Comparison of ENCODE assay signal across 24 cellular contexts in genomic region chr7:76273503-76273902, GRCh38. TPM values are rescaled to one million over a fixed set of nuclear protein-coding genes. Genes with fewer than 3 reads are reported as not detected.
DNase-seq lines count a peak whose midpoint lies in the region; ATAC-seq and TF ChIP-seq lines count a peak whose summit lies in the region.
"Had no signal": no experiment of that assay in that cellular context is flagged by ENCODE, and none has a peak within 500 bp of the region (broad histone marks: within the 10 kb centered on the region; RNA-seq: fewer than 3 reads in every experiment).

No MANE protein-coding gene starts in this region.

- ATAC-seq in stimulated activated naive CD8-positive, alpha-beta T cell treated with anti-CD3 and anti-CD28 coated beads, Interleukin-15, amount 100 ng/mL, for 72 hours, result no peak
- no peak for ATAC-seq in stimulated activated naive CD8-positive, alpha-beta T cell treated with anti-CD3 and anti-CD28 coated beads, Interleukin-15, Interleukin-2, amounts not matched to agents 100 U/mL and 50 U/mL, for 24 hours
- ATAC-seq in stimulated activated memory B cell treated with anti-CD40 and anti-IgM and Interleukin-4, amounts not matched to agents 10 μg/mL and 1 μg/mL and 100 μg/mL, for 72 hours, result no peak
- ATAC-seq: gastroesophageal sphincter had no signal

- H3K4me2 ChIP-seq in MM.1S (ENCODE audit: low read depth, low read length), result peak overlapping the region; percentile 70

- TF ChIP-seq CTCF in MM.1S (IDR thresholded peaks at IDR 0.05; ENCODE audit: low read length), result no peak
- no peak for TF ChIP-seq CTCF in endothelial cell (IDR thresholded peaks at IDR 0.05; ENCODE audit: unreplicated experiment)

- no peaks in the 10 kb centered on the region for H3K79me2 ChIP-seq in MM.1S (ENCODE audit: low read length)

- H3F3A ChIP-seq in MM.1S (ENCODE audit: insufficient read depth, low read length), result no peaks in the 10 kb centered on the region

- no peaks in the 10 kb centered on the region for H3K36me3 ChIP-seq in MM.1S (replicated peaks; ENCODE audit: insufficient read depth, low read length)
- H3K36me3 ChIP-seq: gastroesophageal sphincter, left ventricle myocardium inferior, MG63, thyroid gland, vagina had no signal

- no peaks in the 10 kb centered on the region for H4K20me1 ChIP-seq in MM.1S (ENCODE audit: insufficient read depth, low read length)

- H3K9ac ChIP-seq in MM.1S (ENCODE audit: low read length), result no peak overlapping the region

- no peak overlapping the region for H3K27ac ChIP-seq in MM.1S (ENCODE audit: low read length)
- H3K27ac ChIP-seq: gastroesophageal sphincter, left ventricle myocardium inferior, SK-N-MC, thyroid gland, vagina had no signal

- peaks cover 36% of the 10 kb centered on the region for H3K27me3 Mint-ChIP-seq in stimulated activated naive CD8-positive, alpha-beta T cell treated with anti-CD3 and anti-CD28 coated beads, Interleukin-15, amount 100 ng/mL, for 72 hours
- H3K27me3 Mint-ChIP-seq in endothelial cell (ENCODE audit: unreplicated experiment), result peaks cover 9% of the 10 kb centered on the region
- H3K27me3 Mint-ChIP-seq in stimulated activated memory B cell treated with anti-CD40 and anti-IgM and Interleukin-4, amounts not matched to agents 10 μg/mL and 1 μg/mL and 100 μg/mL, for 72 hours, result peaks cover 40% of the 10 kb centered on the region

- no peaks in the 10 kb centered on the region for H3K36me3 Mint-ChIP-seq in endothelial cell (ENCODE audit: low read depth, unreplicated experiment)
- no peaks in the 10 kb centered on the region for H3K36me3 Mint-ChIP-seq in stimulated activated memory B cell treated with anti-CD40 and anti-IgM and Interleukin-4, amounts not matched to agents 10 μg/mL and 1 μg/mL and 100 μg/mL, for 72 hours

- peak overlapping the region; percentile 45; the same call in 1 of the 2 replicates for H3K4me3 ChIP-seq in MM.1S (ENCODE audit: low read length)
- H3K4me3 ChIP-seq: gastroesophageal sphincter, left ventricle myocardium inferior, MG63, SK-N-MC, thyroid gland, vagina had no signal

- peak overlapping the region; percentile 69 to 76 for H3K4me3 Mint-ChIP-seq in stimulated activated naive CD8-positive, alpha-beta T cell treated with anti-CD3 and anti-CD28 coated beads, Interleukin-15, amount 100 ng/mL, for 72 hours
- H3K4me3 Mint-ChIP-seq in endothelial cell (ENCODE audit: unreplicated experiment), result peak overlapping the region; percentile 1
- H3K4me3 Mint-ChIP-seq in stimulated activated memory B cell treated with anti-CD40 and anti-IgM and Interleukin-4, amounts not matched to agents 10 μg/mL and 1 μg/mL and 100 μg/mL, for 72 hours, result no peak overlapping the region
- H3K4me3 Mint-ChIP-seq: stimulated activated naive CD8-positive, alpha-beta T cell treated with anti-CD3 and anti-CD28 coated beads, Interleukin-15, Interleukin-2, amounts not matched to agents 100 ng/mL and 50 ng/mL, for 24 hours had no signal

- H3K27ac Mint-ChIP-seq in stimulated activated naive CD8-positive, alpha-beta T cell treated with anti-CD3 and anti-CD28 coated beads, Interleukin-15, amount 100 ng/mL, for 72 hours, result peak overlapping the region in 1 of 2 donors; percentile 11
- H3K27ac Mint-ChIP-seq in endothelial cell (ENCODE audit: unreplicated experiment), result peak overlapping the region; percentile 76
- H3K27ac Mint-ChIP-seq in stimulated activated memory B cell treated with anti-CD40 and anti-IgM and Interleukin-4, amounts not matched to agents 10 μg/mL and 1 μg/mL and 100 μg/mL, for 72 hours, result peak overlapping the region; percentile 16
- H3K27ac Mint-ChIP-seq: stimulated activated naive CD8-positive, alpha-beta T cell treated with anti-CD3 and anti-CD28 coated beads, Interleukin-15, Interleukin-2, amounts not matched to agents 100 ng/mL and 50 ng/mL, for 24 hours had no signal

- peaks cover 24% of the 10 kb centered on the region for H3K27me3 ChIP-seq in MM.1S (replicated peaks; ENCODE audit: insufficient read depth, low read length)
- H3K27me3 ChIP-seq: MG63, thyroid gland, vagina had no signal

- H2AFZ ChIP-seq in MM.1S (ENCODE audit: low read length), result peak overlapping the region; percentile 50; the same call in 1 of the 2 replicates

- no peaks in the 10 kb centered on the region for H3K9me3 ChIP-seq in MM.1S (replicated peaks; ENCODE audit: insufficient read depth, low read length)
- H3K9me3 ChIP-seq: gastroesophageal sphincter, left ventricle myocardium inferior, MG63, thyroid gland, vagina had no signal

- H3K9me3 Mint-ChIP-seq in stimulated activated naive CD8-positive, alpha-beta T cell treated with anti-CD3 and anti-CD28 coated beads, Interleukin-15, amount 100 ng/mL, for 72 hours, result no peaks in the 10 kb centered on the region
- H3K9me3 Mint-ChIP-seq in endothelial cell (ENCODE audit: unreplicated experiment), result no peaks in the 10 kb centered on the region
- H3K9me3 Mint-ChIP-seq in stimulated activated memory B cell treated with anti-CD40 and anti-IgM and Interleukin-4, amounts not matched to agents 10 μg/mL and 1 μg/mL and 100 μg/mL, for 72 hours, result no peaks in the 10 kb centered on the region
- H3K9me3 Mint-ChIP-seq: stimulated activated naive CD8-positive, alpha-beta T cell treated with anti-CD3 and anti-CD28 coated beads, Interleukin-15, Interleukin-2, amounts not matched to agents 100 ng/mL and 50 ng/mL, for 24 hours had no signal

- DNase-seq in stimulated activated naive CD8-positive, alpha-beta T cell treated with anti-CD3 and anti-CD28 coated beads, Interleukin-15, amount 100 ng/mL, for 72 hours, result no peak
- DNase-seq in stimulated activated naive CD8-positive, alpha-beta T cell treated with anti-CD3 and anti-CD28 coated beads, Interleukin-15, Interleukin-2, amounts not matched to agents 100 U/mL and 50 U/mL, for 24 hours, result no peak
- DNase-seq in MM.1S (no peak), endothelial cell (ENCODE audit: low spot score) (no peak), SW480 (ENCODE audit: low spot score) (no peak), NCI-H2227 treated with DMSO at 0.1 percent for 48 hours (lab: John Stamatoyannopoulos, UW) (no peak), NCI-H446 treated with DMSO at 0.1 percent for 48 hours (lab: John Stamatoyannopoulos, UW) (no peak)
- DNase-seq: activated naive CD4-positive, alpha-beta T cell; activated T-cell treated with anti-CD3 and anti-CD28 coated beads for 4 hours; amygdala; DND-41; HCEC 1CT; left ventricle myocardium inferior; mesendoderm; MG63; NCI-H1436; occipital lobe; stimulated activated CD4-positive, alpha-beta T cell treated with anti-CD3 and anti-CD28 coated beads, Interleukin-15, amount 100 ng/mL, for 24 hours; thyroid gland had no signal

- H3K4me1 ChIP-seq in MM.1S (ENCODE audit: low read length), result peaks cover 8% of the 10 kb centered on the region; the same call in 1 of the 2 replicates
- H3K4me1 ChIP-seq: gastroesophageal sphincter, left ventricle myocardium inferior, thyroid gland, vagina had no signal

- H3K9me2 ChIP-seq in MM.1S (replicated peaks; ENCODE audit: insufficient read depth, low read length), result no peaks in the 10 kb centered on the region

- H3K4me1 Mint-ChIP-seq in stimulated activated naive CD8-positive, alpha-beta T cell treated with anti-CD3 and anti-CD28 coated beads, Interleukin-15, amount 100 ng/mL, for 72 hours, result peaks cover 29% of the 10 kb centered on the region
- peaks cover 19% of the 10 kb centered on the region for H3K4me1 Mint-ChIP-seq in endothelial cell (ENCODE audit: unreplicated experiment)
- peaks cover 10% of the 10 kb centered on the region for H3K4me1 Mint-ChIP-seq in stimulated activated memory B cell treated with anti-CD40 and anti-IgM and Interleukin-4, amounts not matched to agents 10 μg/mL and 1 μg/mL and 100 μg/mL, for 72 hours

RNA-seq across cellular contexts. Expression of gene HSPB1, which starts 29.0 kb away (rescaled TPM):
- total RNA-seq in endothelial cell (ENCODE audit: unreplicated experiment), result 581 TPM
